1 cellular context compared by ENCODE assay signal in genomic region chr17:38559025-38559879, GRCh38.
TF ChIP-seq lines count a peak whose summit lies in the region.

No MANE protein-coding gene starts in this region.

TF ChIP-seq in HepG2, 621 proteins besides CTCF, POLR2A, EP300 and RAD21 (continued from another document and continues in another):
- TF ChIP-seq TOPORS (CRISPR knock-in tag; IDR thresholded peaks at IDR 0.05) (no peak), SKI (IDR thresholded peaks at IDR 0.05; ENCODE audit: partially characterized antibody) (no peak), HNRNPK (IDR thresholded peaks at IDR 0.05; ENCODE audit: low read depth, low read length, poor library complexity, severe bottlenecking) (peak; percentile 82), ZSCAN9 (CRISPR knock-in tag; IDR thresholded peaks at IDR 0.05; ENCODE audit: borderline replicate concordance) (0 out of 2 replicates have a peak, but pooled peaks have one; percentile 56), MYNN (CRISPR knock-in tag; IDR thresholded peaks at IDR 0.05; ENCODE audit: low read depth) (no peak), SALL2 (CRISPR knock-in tag; IDR thresholded peaks at IDR 0.05) (peak; percentile 70; the same call in 1 of the 2 replicates), ERF (CRISPR knock-in tag; IDR thresholded peaks at IDR 0.05) (peak; percentile 73), ZFP82 (CRISPR knock-in tag; IDR thresholded peaks at IDR 0.05; ENCODE audit: borderline replicate concordance) (peak; percentile 85), MAFG (CRISPR knock-in tag; IDR thresholded peaks at IDR 0.05) (peak; percentile 21; the same call in 1 of the 2 replicates), CEBPB (IDR thresholded peaks at IDR 0.05; ENCODE audit: borderline replicate concordance, low read depth, low read length) (peak; percentile 99), U2AF2 (IDR thresholded peaks at IDR 0.05; ENCODE audit: low read depth, low read length) (no peak), E2F1 (CRISPR knock-in tag; IDR thresholded peaks at IDR 0.05) (no peak), NCOR1 (IDR thresholded peaks at IDR 0.05; ENCODE audit: borderline replicate concordance, low read length) (0 out of 2 replicates have a peak, but pooled peaks have one; percentile 39), MAF1 (CRISPR knock-in tag; IDR thresholded peaks at IDR 0.05; ENCODE audit: borderline replicate concordance) (no peak), MIER2 (CRISPR knock-in tag; IDR thresholded peaks at IDR 0.05) (peak; percentile 89), CAMTA2 (CRISPR knock-in tag; IDR thresholded peaks at IDR 0.05; ENCODE audit: borderline replicate concordance) (no peak), ZSCAN31 (CRISPR knock-in tag; IDR thresholded peaks at IDR 0.05; ENCODE audit: low read depth) (no peak; the same call in 1 of the 2 replicates), DMTF1 (CRISPR knock-in tag; IDR thresholded peaks at IDR 0.05) (no peak), ZNF747 (CRISPR knock-in tag; IDR thresholded peaks at IDR 0.05; ENCODE audit: borderline replicate concordance) (no peak), ZNF331 (CRISPR knock-in tag; IDR thresholded peaks at IDR 0.05) (peak; percentile 81), PPARG (CRISPR knock-in tag; conservative IDR thresholded peaks at IDR 0.05) (0 out of 2 replicates have a peak, but pooled peaks have one; percentile 22), HOXA5 (CRISPR knock-in tag; IDR thresholded peaks at IDR 0.05) (no peak), ZNF777 (CRISPR knock-in tag; IDR thresholded peaks at IDR 0.05) (peak; percentile 57; the same call in 1 of the 2 replicates), ZSCAN25 (CRISPR knock-in tag; IDR thresholded peaks at IDR 0.05) (peak; percentile 40; the same call in 1 of the 2 replicates), FUBP1 (CRISPR knock-in tag; IDR thresholded peaks at IDR 0.05; ENCODE audit: borderline replicate concordance) (no peak), RBM22 (optimal IDR thresholded peaks at IDR 0.05; ENCODE audit: low read length) (no peak), ZNF101 (CRISPR knock-in tag; IDR thresholded peaks at IDR 0.05; ENCODE audit: borderline replicate concordance, low read depth) (no peak), ZNF329 (CRISPR knock-in tag; IDR thresholded peaks at IDR 0.05; ENCODE audit: low read depth) (no peak), GPN1 (CRISPR knock-in tag; IDR thresholded peaks at IDR 0.05; ENCODE audit: borderline replicate concordance) (no peak), UBTF (CRISPR knock-in tag; IDR thresholded peaks at IDR 0.05) (peak; percentile 78), TMF1 (CRISPR knock-in tag; IDR thresholded peaks at IDR 0.05; ENCODE audit: low read depth) (no peak), NFE2L2 (IDR thresholded peaks at IDR 0.05; ENCODE audit: low read length) (no peak), XRCC5 (optimal IDR thresholded peaks at IDR 0.05; ENCODE audit: low read length) (peak; percentile 66), TEF (CRISPR knock-in tag; IDR thresholded peaks at IDR 0.05) (no peak), TSC22D2 (CRISPR knock-in tag; IDR thresholded peaks at IDR 0.05; ENCODE audit: borderline replicate concordance) (peak; percentile 82; the same call in 1 of the 2 replicates), SP140L (CRISPR knock-in tag; IDR thresholded peaks at IDR 0.05; ENCODE audit: borderline replicate concordance) (0 out of 2 replicates have a peak, but pooled peaks have one; percentile 18), SMAD1 (CRISPR knock-in tag; IDR thresholded peaks at IDR 0.05; ENCODE audit: borderline replicate concordance, low read depth) (no peak), KDM6A (CRISPR knock-in tag; IDR thresholded peaks at IDR 0.05; ENCODE audit: low read depth) (no peak), HNF1B (CRISPR knock-in tag; IDR thresholded peaks at IDR 0.05) (peak; percentile 66; the same call in 1 of the 2 replicates), NR2F6 (IDR thresholded peaks at IDR 0.05) (no peak), NR2F6 (CRISPR knock-in tag; IDR thresholded peaks at IDR 0.05) (peak; percentile 66; the same call in 1 of the 2 replicates), ZNF572 (CRISPR knock-in tag; IDR thresholded peaks at IDR 0.05) (0 out of 2 replicates have a peak, but pooled peaks have one; percentile 69)
- TF ChIP-seq, protein P1, sequence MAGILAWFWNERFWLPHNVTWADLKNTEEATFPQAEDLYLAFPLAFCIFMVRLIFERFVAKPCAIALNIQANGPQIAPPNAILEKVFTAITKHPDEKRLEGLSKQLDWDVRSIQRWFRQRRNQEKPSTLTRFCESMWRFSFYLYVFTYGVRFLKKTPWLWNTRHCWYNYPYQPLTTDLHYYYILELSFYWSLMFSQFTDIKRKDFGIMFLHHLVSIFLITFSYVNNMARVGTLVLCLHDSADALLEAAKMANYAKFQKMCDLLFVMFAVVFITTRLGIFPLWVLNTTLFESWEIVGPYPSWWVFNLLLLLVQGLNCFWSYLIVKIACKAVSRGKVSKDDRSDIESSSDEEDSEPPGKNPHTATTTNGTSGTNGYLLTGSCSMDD (CRISPR knock-in tag; IDR thresholded peaks at IDR 0.05), result no peak
- TF ChIP-seq, protein P2, sequence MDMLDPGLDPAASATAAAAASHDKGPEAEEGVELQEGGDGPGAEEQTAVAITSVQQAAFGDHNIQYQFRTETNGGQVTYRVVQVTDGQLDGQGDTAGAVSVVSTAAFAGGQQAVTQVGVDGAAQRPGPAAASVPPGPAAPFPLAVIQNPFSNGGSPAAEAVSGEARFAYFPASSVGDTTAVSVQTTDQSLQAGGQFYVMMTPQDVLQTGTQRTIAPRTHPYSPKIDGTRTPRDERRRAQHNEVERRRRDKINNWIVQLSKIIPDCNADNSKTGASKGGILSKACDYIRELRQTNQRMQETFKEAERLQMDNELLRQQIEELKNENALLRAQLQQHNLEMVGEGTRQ (IDR thresholded peaks at IDR 0.05; ENCODE audit: low read depth, low read length), result no peak
- TF ChIP-seq, protein P2 (CRISPR knock-in tag; IDR thresholded peaks at IDR 0.05; ENCODE audit: borderline replicate concordance), result no peak
- TF ChIP-seq, protein P3, sequence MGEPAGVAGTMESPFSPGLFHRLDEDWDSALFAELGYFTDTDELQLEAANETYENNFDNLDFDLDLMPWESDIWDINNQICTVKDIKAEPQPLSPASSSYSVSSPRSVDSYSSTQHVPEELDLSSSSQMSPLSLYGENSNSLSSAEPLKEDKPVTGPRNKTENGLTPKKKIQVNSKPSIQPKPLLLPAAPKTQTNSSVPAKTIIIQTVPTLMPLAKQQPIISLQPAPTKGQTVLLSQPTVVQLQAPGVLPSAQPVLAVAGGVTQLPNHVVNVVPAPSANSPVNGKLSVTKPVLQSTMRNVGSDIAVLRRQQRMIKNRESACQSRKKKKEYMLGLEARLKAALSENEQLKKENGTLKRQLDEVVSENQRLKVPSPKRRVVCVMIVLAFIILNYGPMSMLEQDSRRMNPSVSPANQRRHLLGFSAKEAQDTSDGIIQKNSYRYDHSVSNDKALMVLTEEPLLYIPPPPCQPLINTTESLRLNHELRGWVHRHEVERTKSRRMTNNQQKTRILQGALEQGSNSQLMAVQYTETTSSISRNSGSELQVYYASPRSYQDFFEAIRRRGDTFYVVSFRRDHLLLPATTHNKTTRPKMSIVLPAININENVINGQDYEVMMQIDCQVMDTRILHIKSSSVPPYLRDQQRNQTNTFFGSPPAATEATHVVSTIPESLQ (CRISPR knock-in tag; conservative IDR thresholded peaks at IDR 0.05), result no peak
- TF ChIP-seq, protein P4, sequence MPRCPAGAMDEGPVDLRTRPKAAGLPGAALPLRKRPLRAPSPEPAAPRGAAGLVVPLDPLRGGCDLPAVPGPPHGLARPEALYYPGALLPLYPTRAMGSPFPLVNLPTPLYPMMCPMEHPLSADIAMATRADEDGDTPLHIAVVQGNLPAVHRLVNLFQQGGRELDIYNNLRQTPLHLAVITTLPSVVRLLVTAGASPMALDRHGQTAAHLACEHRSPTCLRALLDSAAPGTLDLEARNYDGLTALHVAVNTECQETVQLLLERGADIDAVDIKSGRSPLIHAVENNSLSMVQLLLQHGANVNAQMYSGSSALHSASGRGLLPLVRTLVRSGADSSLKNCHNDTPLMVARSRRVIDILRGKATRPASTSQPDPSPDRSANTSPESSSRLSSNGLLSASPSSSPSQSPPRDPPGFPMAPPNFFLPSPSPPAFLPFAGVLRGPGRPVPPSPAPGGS (CRISPR knock-in tag; IDR thresholded peaks at IDR 0.05), result no peak
- TF ChIP-seq, protein P5, sequence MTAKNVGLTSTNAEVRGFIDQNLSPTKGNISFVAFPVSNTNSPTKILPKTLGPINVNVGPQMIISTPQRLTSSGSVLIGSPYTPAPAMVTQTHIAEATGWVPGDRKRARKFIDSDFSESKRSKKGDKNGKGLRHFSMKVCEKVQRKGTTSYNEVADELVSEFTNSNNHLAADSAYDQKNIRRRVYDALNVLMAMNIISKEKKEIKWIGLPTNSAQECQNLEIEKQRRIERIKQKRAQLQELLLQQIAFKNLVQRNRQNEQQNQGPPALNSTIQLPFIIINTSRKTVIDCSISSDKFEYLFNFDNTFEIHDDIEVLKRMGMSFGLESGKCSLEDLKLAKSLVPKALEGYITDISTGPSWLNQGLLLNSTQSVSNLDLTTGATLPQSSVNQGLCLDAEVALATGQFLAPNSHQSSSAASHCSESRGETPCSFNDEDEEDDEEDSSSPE (CRISPR knock-in tag; IDR thresholded peaks at IDR 0.05), result peak; percentile 77
